ENCODE assay signal across 19 cellular contexts in the genomic region with DNA sequence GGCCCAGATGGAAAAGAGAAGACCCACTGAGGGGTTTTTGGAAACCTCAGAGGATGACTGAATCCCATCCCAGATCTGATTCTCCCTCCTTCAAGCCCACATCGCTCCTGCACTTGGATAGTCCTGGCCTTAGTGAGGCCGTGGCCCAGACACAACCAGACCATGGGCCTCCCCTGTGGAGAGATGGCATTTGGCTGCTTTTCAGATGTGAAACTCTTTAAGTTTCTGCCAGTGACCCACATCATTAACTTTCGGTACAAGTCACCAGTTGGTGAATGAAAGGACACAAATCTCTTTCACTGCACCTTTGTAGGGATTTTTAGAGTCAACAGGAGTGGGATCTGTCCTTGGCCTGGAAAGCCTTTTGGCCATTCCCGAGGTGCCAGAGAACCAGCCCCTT.
"Had no signal": no experiment of that assay in that cellular context is flagged by ENCODE, and none has a peak within 500 bp of the region (broad histone marks: within the 10 kb centered on the region; RNA-seq: fewer than 3 reads in every experiment).

No MANE protein-coding gene starts in this region.

- H3K4me3 ChIP-seq: MG63 had no signal

- H3K27ac ChIP-seq: RWPE1 had no signal

- H3K9me3 ChIP-seq: MG63, SK-N-SH had no signal

- H3K27me3 ChIP-seq: MG63 had no signal

- DNase-seq: Karpas-422; KG1; MG63; NCI-H1092 treated with DMSO at 0.1 percent for 48 hours; NCI-H1436; NCI-H187; NCI-H2029; NCI-H2081 treated with DMSO at 0.1 percent for 48 hours; NCI-H2171; NCI-H226; NCI-H446; NCI-H510A; NCI-H524 treated with DMSO at 0.1 percent for 48 hours; NCI-H774; NK-92 treated with Interleukin-12 subunit alpha and Interleukin-12 subunit beta, amount 100 ng/mL, for 24 hours; PC-3; SHP77; SK-N-SH had no signal
